ENCODE assay signal across 31 cellular contexts in genomic region chr6:10258341-10258740, GRCh38.
"Had no signal": no experiment of that assay in that cellular context is flagged by ENCODE, and none has a peak within 500 bp of the region (broad histone marks: within the 10 kb centered on the region; RNA-seq: fewer than 3 reads in every experiment).

No MANE protein-coding gene starts in this region.

- H3K27ac Mint-ChIP-seq: activated B cell treated with CpG ODN at 0.5 μM for 24 hours; activated CD4-positive, alpha-beta memory T cell treated with anti-CD3 and anti-CD28 coated beads for 36 hours; activated CD4-positive, alpha-beta T cell treated with anti-CD3 and anti-CD28 coated beads, Interleukin-2, amount 10 ng/mL, durations not matched to agents 24 days and 14 days; activated CD8-positive, alpha-beta memory T cell treated with anti-CD3 and anti-CD28 coated beads, Interleukin-2, amount 10 ng/mL, durations not matched to agents 7 days and 5 days; activated CD8-positive, alpha-beta T cell treated with anti-CD3 and anti-CD28 coated beads for 36 hours; activated naive CD4-positive, alpha-beta T cell treated with anti-CD3 and anti-CD28 coated beads, Interleukin-2, amount 10 ng/mL, durations not matched to agents 7 days and 5 days; activated naive CD4-positive, alpha-beta T cell treated with anti-CD3 and anti-CD28 coated beads, Interleukin-2, amount 50 U/mL, for 24 hours; activated naive CD8-positive, alpha-beta T cell; activated naive CD8-positive, alpha-beta T cell treated with anti-CD3 and anti-CD28 coated beads, Interleukin-2, amount 10 ng/mL, durations not matched to agents 7 days and 5 days; activated naive CD8-positive, alpha-beta T cell treated with anti-CD3 and anti-CD28 coated beads, Interleukin-2, amount 50 U/mL, for 24 hours; activated T-cell treated with anti-CD3 and anti-CD28 coated beads, Interleukin-2, amount 50 U/mL, for 24 hours; activated T-helper 2 cell treated with anti-CD3 and anti-CD28 coated beads, Interferon-gamma antibody, Interleukin-2, Interleukin-4, amounts not matched to agents 10 μg/mL and 5 μg/mL and 100 μg/mL, durations not matched to agents 14 hours and 24 hours and 36 hours; brain; T-helper 1 cell treated with Interleukin-12 subunit alpha and Interleukin-12 subunit beta and Interleukin-4 antibody, amounts not matched to agents 30 μg/mL and 1 μg/mL, for 36 hours; T-helper 2 cell treated with Interferon-gamma antibody and Interleukin-4, amounts not matched to agents 5 μg/mL and 100 μg/mL, for 36 hours had no signal

- H3K4me1 ChIP-seq: ascending aorta had no signal

- H3K4me3 ChIP-seq: ascending aorta had no signal

- H3K27ac ChIP-seq: ascending aorta, VCaP had no signal

- H3K27me3 Mint-ChIP-seq: activated B cell treated with CpG ODN at 0.5 μM for 24 hours; activated CD4-positive, alpha-beta memory T cell treated with anti-CD3 and anti-CD28 coated beads for 36 hours; activated CD4-positive, alpha-beta T cell treated with anti-CD3 and anti-CD28 coated beads, Interleukin-2, amount 10 ng/mL, durations not matched to agents 24 days and 14 days; activated CD8-positive, alpha-beta memory T cell treated with anti-CD3 and anti-CD28 coated beads, Interleukin-2, amount 10 ng/mL, durations not matched to agents 7 days and 5 days; activated CD8-positive, alpha-beta T cell treated with anti-CD3 and anti-CD28 coated beads for 36 hours; activated naive CD4-positive, alpha-beta T cell treated with anti-CD3 and anti-CD28 coated beads, Interleukin-2, amount 10 ng/mL, durations not matched to agents 7 days and 5 days; activated naive CD8-positive, alpha-beta T cell; activated naive CD8-positive, alpha-beta T cell treated with anti-CD3 and anti-CD28 coated beads, Interleukin-2, amount 10 ng/mL, durations not matched to agents 7 days and 5 days; activated naive CD8-positive, alpha-beta T cell treated with anti-CD3 and anti-CD28 coated beads, Interleukin-2, amount 50 U/mL, for 24 hours; activated T-cell treated with anti-CD3 and anti-CD28 coated beads, Interleukin-2, amount 50 U/mL, for 24 hours had no signal

- H3K9me3 ChIP-seq: ascending aorta had no signal

- H3K36me3 Mint-ChIP-seq: activated CD4-positive, alpha-beta memory T cell treated with anti-CD3 and anti-CD28 coated beads for 36 hours; activated CD8-positive, alpha-beta memory T cell treated with anti-CD3 and anti-CD28 coated beads, Interleukin-2, amount 10 ng/mL, durations not matched to agents 7 days and 5 days; activated naive CD4-positive, alpha-beta T cell treated with anti-CD3 and anti-CD28 coated beads, Interleukin-2, amount 10 ng/mL, durations not matched to agents 7 days and 5 days; activated naive CD4-positive, alpha-beta T cell treated with anti-CD3 and anti-CD28 coated beads, Interleukin-2, amount 50 U/mL, for 24 hours; activated naive CD8-positive, alpha-beta T cell; activated naive CD8-positive, alpha-beta T cell treated with anti-CD3 and anti-CD28 coated beads, Interleukin-2, amount 10 ng/mL, durations not matched to agents 7 days and 5 days; brain had no signal

- H3K36me3 ChIP-seq: ascending aorta had no signal

- DNase-seq: activated B cell treated with CpG ODN at 0.5 μM for 24 hours; activated CD4-positive, alpha-beta memory T cell treated with anti-CD3 and anti-CD28 coated beads for 36 hours; activated CD4-positive, alpha-beta T cell treated with anti-CD3 and anti-CD28 coated beads for 4 hours; activated CD4-positive, alpha-beta T cell treated with anti-CD3 and anti-CD28 coated beads, Interleukin-2, amount 10 ng/mL, durations not matched to agents 24 days and 14 days; activated CD4-positive, alpha-beta T cell treated with anti-CD3 and anti-CD28 coated beads, Interleukin-2, amount 50 U/mL, for 1 hour; activated CD4-positive, alpha-beta T cell treated with anti-CD3 and anti-CD28 coated beads, Interleukin-2, amount 50 U/mL, for 4 hours; activated CD4-positive, CD25-positive, alpha-beta regulatory T cell treated with anti-CD3 and anti-CD28 coated beads, Interleukin-2, amount 50 U/mL, for 72 hours; activated CD8-positive, alpha-beta memory T cell treated with anti-CD3 and anti-CD28 coated beads, Interleukin-2, amount 10 ng/mL, durations not matched to agents 7 days and 5 days; activated CD8-positive, alpha-beta memory T cell treated with anti-CD3 and anti-CD28 coated beads, Interleukin-2, amount 50 U/mL, for 48 hours; activated CD8-positive, alpha-beta T cell treated with anti-CD3 and anti-CD28 coated beads for 36 hours; activated effector memory CD4-positive, alpha-beta T cell treated with Interleukin-2 at 50 U/mL for 16 hours; activated gamma-delta T cell; activated naive CD4-positive, alpha-beta T cell treated with anti-CD3 and anti-CD28 coated beads, Interleukin-2, amount 10 ng/mL, durations not matched to agents 7 days and 5 days; activated naive CD4-positive, alpha-beta T cell treated with Interleukin-2 at 50 U/mL for 16 hours; activated naive CD8-positive, alpha-beta T cell treated with anti-CD3 and anti-CD28 coated beads, Interleukin-2, amount 10 ng/mL, durations not matched to agents 7 days and 5 days; activated naive CD8-positive, alpha-beta T cell treated with anti-CD3 and anti-CD28 coated beads, Interleukin-2, amount 50 U/mL, for 24 hours; activated T-cell treated with anti-CD3 and anti-CD28 coated beads, Interleukin-2, amount 50 U/mL, for 24 hours; activated T-cell treated with anti-CD3 and anti-CD28 coated beads, Interleukin-2, amount 50 U/mL, for 48 hours; amygdala; anterior cingulate cortex; central memory CD4-positive, alpha-beta T cell; T-helper 2 cell; T-helper 9 cell had no signal

- H3K4me3 Mint-ChIP-seq: activated B cell treated with CpG ODN at 0.5 μM for 24 hours; activated CD4-positive, alpha-beta memory T cell treated with anti-CD3 and anti-CD28 coated beads for 36 hours; activated CD4-positive, alpha-beta T cell treated with anti-CD3 and anti-CD28 coated beads, Interleukin-2, amount 10 ng/mL, durations not matched to agents 24 days and 14 days; activated CD8-positive, alpha-beta memory T cell treated with anti-CD3 and anti-CD28 coated beads, Interleukin-2, amount 10 ng/mL, durations not matched to agents 7 days and 5 days; activated CD8-positive, alpha-beta T cell treated with anti-CD3 and anti-CD28 coated beads for 36 hours; activated naive CD4-positive, alpha-beta T cell treated with anti-CD3 and anti-CD28 coated beads, Interleukin-2, amount 10 ng/mL, durations not matched to agents 7 days and 5 days; activated naive CD4-positive, alpha-beta T cell treated with anti-CD3 and anti-CD28 coated beads, Interleukin-2, amount 50 U/mL, for 24 hours; activated naive CD8-positive, alpha-beta T cell; activated naive CD8-positive, alpha-beta T cell treated with anti-CD3 and anti-CD28 coated beads, Interleukin-2, amount 10 ng/mL, durations not matched to agents 7 days and 5 days; activated naive CD8-positive, alpha-beta T cell treated with anti-CD3 and anti-CD28 coated beads, Interleukin-2, amount 50 U/mL, for 24 hours; activated T-cell treated with anti-CD3 and anti-CD28 coated beads, Interleukin-2, amount 50 U/mL, for 24 hours; brain; T-helper 1 cell treated with Interleukin-12 subunit alpha and Interleukin-12 subunit beta and Interleukin-4 antibody, amounts not matched to agents 30 μg/mL and 1 μg/mL, for 36 hours; T-helper 2 cell treated with Interferon-gamma antibody and Interleukin-4, amounts not matched to agents 5 μg/mL and 100 μg/mL, for 36 hours had no signal

- H3K27me3 ChIP-seq: ascending aorta had no signal

- H3K9me3 Mint-ChIP-seq: activated CD4-positive, alpha-beta T cell treated with anti-CD3 and anti-CD28 coated beads, Interleukin-2, amount 10 ng/mL, durations not matched to agents 24 days and 14 days; activated CD8-positive, alpha-beta T cell treated with anti-CD3 and anti-CD28 coated beads for 36 hours; activated naive CD4-positive, alpha-beta T cell treated with anti-CD3 and anti-CD28 coated beads, Interleukin-2, amount 10 ng/mL, durations not matched to agents 7 days and 5 days; activated naive CD4-positive, alpha-beta T cell treated with anti-CD3 and anti-CD28 coated beads, Interleukin-2, amount 50 U/mL, for 24 hours; activated T-helper 2 cell treated with anti-CD3 and anti-CD28 coated beads, Interferon-gamma antibody, Interleukin-2, Interleukin-4, amounts not matched to agents 10 μg/mL and 5 μg/mL and 100 μg/mL, durations not matched to agents 14 hours and 24 hours and 36 hours; T-helper 1 cell treated with Interleukin-12 subunit alpha and Interleukin-12 subunit beta and Interleukin-4 antibody, amounts not matched to agents 30 μg/mL and 1 μg/mL, for 36 hours; T-helper 2 cell treated with Interferon-gamma antibody and Interleukin-4, amounts not matched to agents 5 μg/mL and 100 μg/mL, for 36 hours had no signal

- H3K4me1 Mint-ChIP-seq: activated B cell treated with CpG ODN at 0.5 μM for 24 hours; activated CD4-positive, alpha-beta T cell treated with anti-CD3 and anti-CD28 coated beads, Interleukin-2, amount 10 ng/mL, durations not matched to agents 24 days and 14 days; activated CD8-positive, alpha-beta memory T cell treated with anti-CD3 and anti-CD28 coated beads, Interleukin-2, amount 10 ng/mL, durations not matched to agents 7 days and 5 days; activated naive CD4-positive, alpha-beta T cell treated with anti-CD3 and anti-CD28 coated beads, Interleukin-2, amount 10 ng/mL, durations not matched to agents 7 days and 5 days; activated naive CD4-positive, alpha-beta T cell treated with anti-CD3 and anti-CD28 coated beads, Interleukin-2, amount 50 U/mL, for 24 hours; activated naive CD8-positive, alpha-beta T cell treated with anti-CD3 and anti-CD28 coated beads, Interleukin-2, amount 10 ng/mL, durations not matched to agents 7 days and 5 days; activated naive CD8-positive, alpha-beta T cell treated with anti-CD3 and anti-CD28 coated beads, Interleukin-2, amount 50 U/mL, for 24 hours; brain had no signal

- ATAC-seq: activated CD8-positive, alpha-beta memory T cell treated with anti-CD3 and anti-CD28 coated beads, Interleukin-2, amount 10 ng/mL, durations not matched to agents 7 days and 5 days; activated CD8-positive, alpha-beta T cell treated with anti-CD3 and anti-CD28 coated beads for 36 hours; activated naive CD8-positive, alpha-beta T cell treated with anti-CD3 and anti-CD28 coated beads, Interleukin-2, amount 50 U/mL, for 24 hours had no signal
